In genomic region chr5:1789838-1790462, GRCh38 we compare ENCODE assay signal across 11 cellular contexts. TPM values are rescaled to one million over a fixed set of nuclear protein-coding genes. Genes with fewer than 3 reads are reported as not detected.
A peak's percentile ranks its signal among the peaks of the same experiment; 100 is the strongest.
DNase-seq lines count a peak whose midpoint lies in the region; ATAC-seq, FAIRE-seq and TF ChIP-seq lines count a peak whose summit lies in the region.
"Had no signal": no experiment of that assay in that cellular context is flagged by ENCODE, and none has a peak within 500 bp of the region (broad histone marks: within the 10 kb centered on the region; RNA-seq: fewer than 3 reads in every experiment).

No MANE protein-coding gene starts in this region.

- H3K27me3 Mint-ChIP-seq in T-helper 2 cell treated with Interferon-gamma antibody and Interleukin-4, amounts not matched to agents 5 μg/mL and 100 μg/mL, for 36 hours (ENCODE audit: low read depth), result no peaks in the 10 kb centered on the region
- H3K27me3 Mint-ChIP-seq in effector memory CD8-positive, alpha-beta T cell, result peaks cover 0 to under 1% of the 10 kb centered on the region in 2 donors

- peaks cover 6% of the 10 kb centered on the region for H3K36me3 Mint-ChIP-seq in T-helper 2 cell treated with Interferon-gamma antibody and Interleukin-4, amounts not matched to agents 5 μg/mL and 100 μg/mL, for 36 hours (ENCODE audit: low read depth)
- H3K36me3 Mint-ChIP-seq in effector memory CD8-positive, alpha-beta T cell (ENCODE audit: insufficient read depth), result peaks cover 12% of the 10 kb centered on the region

- H3K27ac ChIP-seq in kidney (ENCODE audit: low read depth in 2 of 2, low read length in 2 of 2), result no peak overlapping the region

- intact Hi-C loops in kidney (cut with DNase I), result no loop called here

- no peak for ATAC-seq in effector memory CD8-positive, alpha-beta T cell (replicated peaks)
- no peak for ATAC-seq in GM19452 (IDR thresholded peaks at IDR 0.05; ENCODE audit: unreplicated experiment)
- ATAC-seq: HepG2 had no signal

- no peaks in the 10 kb centered on the region for H3K9me3 Mint-ChIP-seq in T-helper 2 cell treated with Interferon-gamma antibody and Interleukin-4, amounts not matched to agents 5 μg/mL and 100 μg/mL, for 36 hours
- no peaks in the 10 kb centered on the region for H3K9me3 Mint-ChIP-seq in effector memory CD8-positive, alpha-beta T cell

- no peaks in the 10 kb centered on the region for H3K4me1 ChIP-seq in kidney (ENCODE audit: control insufficient read depth in 1 of 2, insufficient read depth in 1 of 2, low read depth in 1 of 2, low read length in 2 of 2)
- H3K4me1 ChIP-seq: HAP-1 had no signal

- no peak overlapping the region for H3K27ac Mint-ChIP-seq in T-helper 2 cell treated with Interferon-gamma antibody and Interleukin-4, amounts not matched to agents 5 μg/mL and 100 μg/mL, for 36 hours
- H3K27ac Mint-ChIP-seq in effector memory CD8-positive, alpha-beta T cell, result peak overlapping the region; percentile 69 to 98

- no peak for TF ChIP-seq CTCF in kidney (IDR thresholded peaks at IDR 0.05; ENCODE audit: borderline replicate concordance, extremely low read depth, insufficient read depth)

- H3K36me3 ChIP-seq in kidney (ENCODE audit: control insufficient read depth in 1 of 2, insufficient read depth in 2 of 2, low read length in 2 of 2), result no peaks in the 10 kb centered on the region
- H3K36me3 ChIP-seq: HAP-1 had no signal

- peaks cover 0 to 3% of the 10 kb centered on the region in 2 donors for H3K9me3 ChIP-seq in kidney (ENCODE audit: control insufficient read depth in 1 of 2, low read length in 2 of 2)
- H3K9me3 ChIP-seq: HAP-1 had no signal

- H3K4me3 ChIP-seq in kidney (ENCODE audit: low read length in 2 of 2), result no peak overlapping the region
- H3K4me3 ChIP-seq: HAP-1 had no signal

- no peak overlapping the region for H3K9ac ChIP-seq in kidney (ENCODE audit: low read length in 2 of 2)

- H3K4me1 Mint-ChIP-seq in T-helper 2 cell treated with Interferon-gamma antibody and Interleukin-4, amounts not matched to agents 5 μg/mL and 100 μg/mL, for 36 hours (ENCODE audit: low read depth), result peaks cover 50% of the 10 kb centered on the region
- peaks cover 33 to 39% of the 10 kb centered on the region in 2 donors for H3K4me1 Mint-ChIP-seq in effector memory CD8-positive, alpha-beta T cell (ENCODE audit: low read depth in 2 of 2)

- peak overlapping the region; percentile 51 for H3K4me3 Mint-ChIP-seq in T-helper 2 cell treated with Interferon-gamma antibody and Interleukin-4, amounts not matched to agents 5 μg/mL and 100 μg/mL, for 36 hours
- peak overlapping the region in 1 of 2 donors; percentile 23 for H3K4me3 Mint-ChIP-seq in effector memory CD8-positive, alpha-beta T cell

- peak; percentile 53 for FAIRE-seq in RCC 7860 (lab: Jason Lieb, UNC)
- no peak for FAIRE-seq in kidney (lab: Jason Lieb, UNC)
- FAIRE-seq: A204.1, HepG2 had no signal

- DNase-seq in T-helper 2 cell treated with Interferon-gamma antibody and Interleukin-4, amounts not matched to agents 5 μg/mL and 100 μg/mL, for 36 hours (ENCODE audit: low spot score), result no peak
- DNase-seq in T-helper 2 cell (no peak), RCC 7860 (ENCODE audit: low spot score) (no peak), non-pigmented ciliary epithelial cell (ENCODE audit: low read depth) (peak; percentile 80), kidney (no peak)
- no peak for DNase-seq in effector memory CD8-positive, alpha-beta T cell
- DNase-seq in stimulated activated CD4-positive, alpha-beta T cell treated with anti-CD3 and anti-CD28 coated beads, Interleukin-12 subunit alpha, Interleukin-12 subunit beta, amount 100 ng/mL, for 4 hours, result no peak

RNA-seq across cellular contexts. Expression of gene MRPL36, which starts 9.7 kb away (rescaled TPM):
- total RNA-seq in kidney, result 29.6 TPM
- polyA plus RNA-seq in kidney (ENCODE audit: insufficient read depth, low read depth, low replicate concordance), result 96.7 TPM

RNA-seq across cellular contexts. Expression of gene NDUFS6, which starts 11.3 kb away (rescaled TPM):
- total RNA-seq in kidney, result 31.1 TPM
- 164 TPM for polyA plus RNA-seq in kidney (ENCODE audit: insufficient read depth, low read depth, low replicate concordance)
